In the genomic region with DNA sequence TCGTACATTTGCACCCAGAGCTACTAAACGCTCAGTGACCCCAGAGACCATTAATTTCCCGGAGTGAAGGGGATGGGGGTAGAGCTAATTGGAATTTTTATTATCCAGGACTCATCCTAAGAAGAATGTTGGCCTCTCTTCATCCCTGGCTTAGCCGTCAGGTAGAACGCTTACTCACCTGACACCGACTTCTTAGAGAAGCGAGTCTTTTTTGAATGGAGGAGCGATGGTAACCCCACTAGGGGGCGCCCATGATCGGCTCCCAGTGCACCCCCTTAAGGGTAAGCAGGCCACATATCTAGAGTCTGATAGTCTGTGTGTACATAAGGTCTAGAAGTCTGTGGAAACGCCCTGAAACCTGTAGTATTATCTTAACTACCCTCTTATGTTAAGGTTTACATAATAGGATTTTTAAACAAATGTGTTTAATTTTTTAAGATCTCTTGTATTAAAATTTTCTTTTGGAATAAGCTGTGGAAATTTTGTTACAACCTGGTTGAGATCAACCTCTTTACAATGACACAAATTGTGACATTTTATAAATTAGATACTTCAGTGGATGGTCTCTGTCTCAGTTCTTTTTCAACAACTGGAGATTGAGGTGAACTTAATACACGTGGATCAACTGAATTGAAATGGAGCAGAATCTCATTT, we compare ENCODE assay signal across 8 cellular contexts.
DNase-seq lines count a peak whose midpoint lies in the region; ATAC-seq and TF ChIP-seq lines count a peak whose summit lies in the region.

No MANE protein-coding gene starts in this region.

- H2AFZ ChIP-seq in GM23338: peak overlapping the region; percentile 15; the same call in 1 of the 2 replicates

- no peak overlapping the region for H3K4me2 ChIP-seq in GM23338

- H3K4me3 ChIP-seq in AG09309 (ENCODE audit: control insufficient read depth, low read depth, low read length) (no peak overlapping the region), GM23338 (no peak overlapping the region)

- no peaks in the 10 kb centered on the region for H3K4me1 ChIP-seq in GM23338 (ENCODE audit: insufficient read depth)

- TF ChIP-seq CTCF in AG09309 (IDR thresholded peaks at IDR 0.05; ENCODE audit: control insufficient read depth, insufficient read depth, low read depth, low read length, missing control alignments): peak; percentile 67
- peak; percentile 82 to 92 for TF ChIP-seq CTCF in GM23338 (conservative IDR thresholded peaks at IDR 0.05; ENCODE audit: low read depth in 2 of 2)

- H3K27ac ChIP-seq in GM23338 (ENCODE audit: low read depth): no peak overlapping the region

- no peaks in the 10 kb centered on the region for H3K36me3 Mint-ChIP-seq in GM23338 (ENCODE audit: low read depth)

- H3F3A ChIP-seq in GM23338 (replicated peaks; ENCODE audit: low read depth): no peaks in the 10 kb centered on the region

- H3K27me3 ChIP-seq in GM23338 (ENCODE audit: insufficient read depth): no peaks in the 10 kb centered on the region

- H3K4me3 Mint-ChIP-seq in GM23338: no peak overlapping the region

- H3K79me2 ChIP-seq in GM23338 (replicated peaks; ENCODE audit: insufficient read depth): no peaks in the 10 kb centered on the region

- no peaks in the 10 kb centered on the region for H3K9me3 Mint-ChIP-seq in GM23338

- no peaks in the 10 kb centered on the region for H3K9me2 ChIP-seq in GM23338 (ENCODE audit: insufficient read depth)

- H4K20me1 ChIP-seq in GM23338 (replicated peaks; ENCODE audit: insufficient read depth): no peaks in the 10 kb centered on the region

- peaks cover 5% of the 10 kb centered on the region for H3K27me3 Mint-ChIP-seq in GM23338 (ENCODE audit: insufficient read depth, low read depth, poor library complexity)

- peak; percentile 96 for ATAC-seq in GM23338
- ATAC-seq in GM21786 (IDR thresholded peaks at IDR 0.05; ENCODE audit: unreplicated experiment): no peak
- no peak for ATAC-seq in HG03521 (IDR thresholded peaks at IDR 0.05; ENCODE audit: unreplicated experiment)

- H3K36me3 ChIP-seq in GM23338 (ENCODE audit: insufficient read depth): no peaks in the 10 kb centered on the region

- DNase-seq in AG09309 (ENCODE audit: low read depth) (no peak), GM23338 (ENCODE audit: low spot score) (peak; percentile 79), RKO (ENCODE audit: low spot score) (peak; percentile 45), activated T-helper 1 cell treated with Interleukin-2 at 50 U/mL for 16 hours (ENCODE audit: low read depth) (peak; percentile 7), head of caudate nucleus (peak; percentile 33 to 91 (median 76)), putamen (ENCODE audit: low spot score) (peak; percentile 52)

- intact Hi-C loops in head of caudate nucleus (cut with DNase I): no loop called here

- H3K27ac Mint-ChIP-seq in GM23338: peak overlapping the region; percentile 48; the same call in 1 of the 2 replicates

- H3K4me1 Mint-ChIP-seq in GM23338: no peaks in the 10 kb centered on the region

TF ChIP-seq in GM23338, 12 proteins besides CTCF, POLR2A, EP300 and RAD21:
- TF ChIP-seq NANOG (IDR thresholded peaks at IDR 0.05; ENCODE audit: borderline replicate concordance) (no peak), JUNB (IDR thresholded peaks at IDR 0.05; ENCODE audit: unreplicated experiment) (no peak), ZNF331 (CRISPR knock-in tag; IDR thresholded peaks at IDR 0.05; ENCODE audit: low read depth) (no peak), ZNF114 (CRISPR knock-in tag; IDR thresholded peaks at IDR 0.05) (no peak), ZNF462 (CRISPR knock-in tag; IDR thresholded peaks at IDR 0.05) (no peak), POLR2AphosphoS5 (IDR thresholded peaks at IDR 0.05; ENCODE audit: low read depth) (no peak), CREB1 (CRISPR knock-in tag; IDR thresholded peaks at IDR 0.05; ENCODE audit: low read depth) (no peak), STAT1 (IDR thresholded peaks at IDR 0.05; ENCODE audit: unreplicated experiment) (no peak)
- TF ChIP-seq, protein P1, sequence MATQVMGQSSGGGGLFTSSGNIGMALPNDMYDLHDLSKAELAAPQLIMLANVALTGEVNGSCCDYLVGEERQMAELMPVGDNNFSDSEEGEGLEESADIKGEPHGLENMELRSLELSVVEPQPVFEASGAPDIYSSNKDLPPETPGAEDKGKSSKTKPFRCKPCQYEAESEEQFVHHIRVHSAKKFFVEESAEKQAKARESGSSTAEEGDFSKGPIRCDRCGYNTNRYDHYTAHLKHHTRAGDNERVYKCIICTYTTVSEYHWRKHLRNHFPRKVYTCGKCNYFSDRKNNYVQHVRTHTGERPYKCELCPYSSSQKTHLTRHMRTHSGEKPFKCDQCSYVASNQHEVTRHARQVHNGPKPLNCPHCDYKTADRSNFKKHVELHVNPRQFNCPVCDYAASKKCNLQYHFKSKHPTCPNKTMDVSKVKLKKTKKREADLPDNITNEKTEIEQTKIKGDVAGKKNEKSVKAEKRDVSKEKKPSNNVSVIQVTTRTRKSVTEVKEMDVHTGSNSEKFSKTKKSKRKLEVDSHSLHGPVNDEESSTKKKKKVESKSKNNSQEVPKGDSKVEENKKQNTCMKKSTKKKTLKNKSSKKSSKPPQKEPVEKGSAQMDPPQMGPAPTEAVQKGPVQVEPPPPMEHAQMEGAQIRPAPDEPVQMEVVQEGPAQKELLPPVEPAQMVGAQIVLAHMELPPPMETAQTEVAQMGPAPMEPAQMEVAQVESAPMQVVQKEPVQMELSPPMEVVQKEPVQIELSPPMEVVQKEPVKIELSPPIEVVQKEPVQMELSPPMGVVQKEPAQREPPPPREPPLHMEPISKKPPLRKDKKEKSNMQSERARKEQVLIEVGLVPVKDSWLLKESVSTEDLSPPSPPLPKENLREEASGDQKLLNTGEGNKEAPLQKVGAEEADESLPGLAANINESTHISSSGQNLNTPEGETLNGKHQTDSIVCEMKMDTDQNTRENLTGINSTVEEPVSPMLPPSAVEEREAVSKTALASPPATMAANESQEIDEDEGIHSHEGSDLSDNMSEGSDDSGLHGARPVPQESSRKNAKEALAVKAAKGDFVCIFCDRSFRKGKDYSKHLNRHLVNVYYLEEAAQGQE (IDR thresholded peaks at IDR 0.05; ENCODE audit: unreplicated experiment): no peak
